30 cellular contexts compared by ENCODE assay signal in genomic region chr13:59979589-59979988, GRCh38.
"Had no signal": no experiment of that assay in that cellular context is flagged by ENCODE, and none has a peak within 500 bp of the region (broad histone marks: within the 10 kb centered on the region; RNA-seq: fewer than 3 reads in every experiment).

No MANE protein-coding gene starts in this region.

- H3K4me3 ChIP-seq: left lung, lung, mucosa of descending colon, neural progenitor cell, ovary, right atrium auricular region, right lobe of liver, smooth muscle cell, transverse colon, upper lobe of left lung, vagina had no signal

- FAIRE-seq: islet of Langerhans, kidney had no signal

- H3K36me3 ChIP-seq: left lung, neural progenitor cell, neutrophil, ovary, right atrium auricular region, right lobe of liver, transverse colon, upper lobe of left lung, vagina had no signal

- H3K27me3 ChIP-seq: left lung, neural progenitor cell, neutrophil, ovary, right atrium auricular region, right lobe of liver, transverse colon, upper lobe of left lung, vagina had no signal

- H3K27ac Mint-ChIP-seq: natural killer cell; nephron progenitor cell; neural progenitor cell; progenitor cell of endocrine pancreas; stimulated activated memory B cell treated with anti-CD40 and anti-IgM and Interleukin-4, amounts not matched to agents 10 μg/mL and 1 μg/mL and 100 μg/mL, for 72 hours; stimulated activated naive CD8-positive, alpha-beta T cell treated with anti-CD3 and anti-CD28 coated beads, Interleukin-15, amount 100 ng/mL, for 72 hours had no signal

- H3K4me1 ChIP-seq: left lung, neural progenitor cell, right atrium auricular region, right lobe of liver, transverse colon, upper lobe of left lung, vagina had no signal

- H3K27me3 Mint-ChIP-seq: progenitor cell of endocrine pancreas; stimulated activated memory B cell treated with anti-CD40 and anti-IgM and Interleukin-4, amounts not matched to agents 10 μg/mL and 1 μg/mL and 100 μg/mL, for 72 hours; stimulated activated naive CD8-positive, alpha-beta T cell treated with anti-CD3 and anti-CD28 coated beads, Interleukin-15, amount 100 ng/mL, for 72 hours had no signal

- H3K9me3 ChIP-seq: left lung, mucosa of descending colon, neutrophil, ovary, right atrium auricular region, right lobe of liver, transverse colon, upper lobe of left lung, vagina had no signal

- H3K27ac ChIP-seq: left lung, neural progenitor cell, neutrophil, ovary, right atrium auricular region, right lobe of liver, transverse colon, upper lobe of left lung, vagina had no signal

- H3K9ac ChIP-seq: neural progenitor cell had no signal

- H3K4me3 Mint-ChIP-seq: natural killer cell; nephron progenitor cell; neural progenitor cell; stimulated activated memory B cell treated with anti-CD40 and anti-IgM and Interleukin-4, amounts not matched to agents 10 μg/mL and 1 μg/mL and 100 μg/mL, for 72 hours; stimulated activated naive CD8-positive, alpha-beta T cell treated with anti-CD3 and anti-CD28 coated beads, Interleukin-15, amount 100 ng/mL, for 72 hours had no signal

- DNase-seq: hippocampal formation; kidney; left colon; left lung; mesendoderm; midbrain; mucosa of descending colon; natural killer cell; nephron progenitor cell; occipital lobe; ovary; right lobe of liver; stimulated activated CD4-positive, alpha-beta T cell treated with anti-CD3 and anti-CD28 coated beads, Interleukin-1b, Interleukin-23, amount 100 ng/mL, for 48 hours; stimulated activated CD4-positive, alpha-beta T cell treated with anti-CD3 and anti-CD28 coated beads, Interleukin-2, amount 100 ng/mL, for 48 hours; stimulated activated CD4-positive, alpha-beta T cell treated with anti-CD3 and anti-CD28 coated beads, Interleukin-4, amount 100 ng/mL, for 4 hours; stimulated activated CD8-positive, alpha-beta memory T cell treated with anti-CD3 and anti-CD28 coated beads, Interleukin-4, amount 100 ng/mL, for 48 hours; stimulated activated naive CD4-positive, alpha-beta T cell treated with Interleukin-2 at 50 U/mL for 16 hours; stimulated activated naive CD8-positive, alpha-beta T cell treated with anti-CD3 and anti-CD28 coated beads, Interleukin-15, amount 100 ng/mL, for 72 hours; substantia nigra; transverse colon; upper lobe of left lung had no signal

- ATAC-seq: left colon; left lung; mucosa of descending colon; right lobe of liver; stimulated activated memory B cell treated with anti-CD40 and anti-IgM and Interleukin-4, amounts not matched to agents 10 μg/mL and 1 μg/mL and 100 μg/mL, for 72 hours; stimulated activated naive CD8-positive, alpha-beta T cell treated with anti-CD3 and anti-CD28 coated beads, Interleukin-15, amount 100 ng/mL, for 72 hours had no signal

- H3K4me1 Mint-ChIP-seq: nephron progenitor cell; neural progenitor cell; stimulated activated memory B cell treated with anti-CD40 and anti-IgM and Interleukin-4, amounts not matched to agents 10 μg/mL and 1 μg/mL and 100 μg/mL, for 72 hours; stimulated activated naive CD8-positive, alpha-beta T cell treated with anti-CD3 and anti-CD28 coated beads, Interleukin-15, amount 100 ng/mL, for 72 hours had no signal

- H3K9me3 Mint-ChIP-seq: natural killer cell; nephron progenitor cell; neural progenitor cell; stimulated activated memory B cell treated with anti-CD40 and anti-IgM and Interleukin-4, amounts not matched to agents 10 μg/mL and 1 μg/mL and 100 μg/mL, for 72 hours; stimulated activated naive CD8-positive, alpha-beta T cell treated with anti-CD3 and anti-CD28 coated beads, Interleukin-15, amount 100 ng/mL, for 72 hours had no signal

- H3K36me3 Mint-ChIP-seq: natural killer cell; stimulated activated memory B cell treated with anti-CD40 and anti-IgM and Interleukin-4, amounts not matched to agents 10 μg/mL and 1 μg/mL and 100 μg/mL, for 72 hours had no signal
